17 cellular contexts compared by ENCODE assay signal in the genomic region with DNA sequence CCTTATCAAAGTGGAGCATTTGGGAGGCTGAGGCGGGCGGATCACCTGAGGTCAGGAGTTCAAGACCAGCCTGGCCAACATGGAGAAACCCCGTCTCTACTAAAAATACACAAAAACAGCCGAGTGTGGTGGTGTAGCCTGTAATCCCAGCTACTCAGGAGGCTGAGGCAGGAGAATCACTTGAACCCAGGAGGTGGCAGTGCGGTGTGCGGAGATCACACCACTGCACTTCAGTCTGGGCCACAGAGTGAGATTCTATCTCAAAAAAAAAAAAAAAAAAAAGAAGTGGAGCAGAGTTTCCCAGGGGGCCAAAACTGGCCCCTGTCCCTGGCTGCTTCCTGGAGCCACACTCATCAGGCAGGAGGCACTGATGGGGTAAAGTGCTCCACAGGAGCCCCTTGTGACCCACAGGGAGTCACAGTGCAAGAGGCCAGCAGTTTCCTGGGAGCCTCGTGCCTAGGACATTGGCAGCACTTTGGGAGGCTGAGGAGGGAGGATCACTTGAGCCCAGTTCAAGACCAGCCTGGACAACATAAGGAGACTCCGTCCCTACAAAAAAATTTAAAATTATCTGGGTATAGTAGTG. TPM values are rescaled to one million over a fixed set of nuclear protein-coding genes. Genes with fewer than 3 reads are reported as not detected.
A peak's percentile ranks its signal among the peaks of the same experiment; 100 is the strongest.
DNase-seq lines count a peak whose midpoint lies in the region; ATAC-seq, FAIRE-seq and TF ChIP-seq lines count a peak whose summit lies in the region.
"Had no signal": no experiment of that assay in that cellular context is flagged by ENCODE, and none has a peak within 500 bp of the region (broad histone marks: within the 10 kb centered on the region; RNA-seq: fewer than 3 reads in every experiment).

No MANE protein-coding gene starts in this region.

- FAIRE-seq in HepG2 (lab: Jason Lieb, UNC) (no peak), H54 (lab: Jason Lieb, UNC) (no peak)
- FAIRE-seq: D721Med, G401.6, GM12891, H1 had no signal

- WGBS in HepG2 (ENCODE audit: low lambda C conversion rate), result 32% methylated on average over 6 of the region's 8 CpGs
- WGBS in right lobe of liver (ENCODE audit: insufficient coverage, low coverage, low lambda C conversion rate, missing lambda C conversion rate), result 100% methylated on average over 3 of the region's 8 CpGs
- 84 to 93% methylated on average over 8 of the region's 8 CpGs for WGBS in esophagus squamous epithelium, 2 donors

- POLR2A ChIA-PET in HepG2 (lab: Yijun Ruan, JAX), result interaction anchor here (1.0 to 1.2 kb wide), 2 partner anchors 15 to 17 kb away, joined by 3 to 4 read pairs; no protein-coding TSS in a partner anchor

- no peak overlapping the region for H3K9ac ChIP-seq in HepG2 (ENCODE audit: insufficient read depth, low read depth, low read length)

- H3K4me3 ChIP-seq in HepG2 (replicated peaks in 1 of 3; ENCODE audit: insufficient read depth in 1 of 3, low read depth in 2 of 3, low read length in 3 of 3), result no peak overlapping the region
- H3K4me3 ChIP-seq in right lobe of liver, result no peak overlapping the region
- no peak overlapping the region for H3K4me3 ChIP-seq in RWPE2 (ENCODE audit: severe bottlenecking)
- H3K4me3 ChIP-seq in esophagus squamous epithelium, result no peak overlapping the region

- no peaks in the 10 kb centered on the region for H3K79me2 ChIP-seq in HepG2 (ENCODE audit: insufficient read depth, low read length)

- TF ChIP-seq CTCF in HepG2 (CRISPR knock-in tag; IDR thresholded peaks at IDR 0.05) (no peak), right lobe of liver (IDR thresholded peaks at IDR 0.05) (no peak), RWPE2 (IDR thresholded peaks at IDR 0.05; ENCODE audit: poor library complexity, severe bottlenecking) (no peak), esophagus squamous epithelium (IDR thresholded peaks at IDR 0.05) (no peak)

- H4K20me1 ChIP-seq in HepG2 (ENCODE audit: insufficient read depth, low read length), result no peaks in the 10 kb centered on the region

- H3K27me3 ChIP-seq in HepG2 (ENCODE audit: control insufficient read depth in 1 of 2, insufficient read depth in 2 of 2, low read length in 2 of 2) (peaks cover 9 to 35% of the 10 kb centered on the region in 2 experiments; a peak in 4 of 5 replicates), right lobe of liver (no peaks in the 10 kb centered on the region), RWPE2 (ENCODE audit: insufficient read depth, poor library complexity, severe bottlenecking) (no peaks in the 10 kb centered on the region), esophagus squamous epithelium (peaks cover 0 to 28% (median 3%) of the 10 kb centered on the region in 4 donors)

- ATAC-seq in HepG2, result no peak
- no peak for ATAC-seq in right lobe of liver
- no peak for ATAC-seq in RWPE2 (ENCODE audit: low read depth)
- ATAC-seq in HG03196 (IDR thresholded peaks at IDR 0.05; ENCODE audit: unreplicated experiment), result no peak
- ATAC-seq: CD8-positive, alpha-beta T cell had no signal

- H3K4me1 ChIP-seq in HepG2 (ENCODE audit: insufficient read depth, low read length) (peaks cover 60% of the 10 kb centered on the region), right lobe of liver (no peaks in the 10 kb centered on the region), RWPE2 (ENCODE audit: insufficient read depth, poor library complexity, severe bottlenecking) (peaks cover 13% of the 10 kb centered on the region), esophagus squamous epithelium (peaks cover 0 to 50% (median 0%) of the 10 kb centered on the region in 3 donors)

- no TSS peak for BruUV-seq in HepG2 (replicated peaks; lab: Mats Ljungman, UMichigan)

- H3K9me3 ChIP-seq in HepG2 (ENCODE audit: low read length), result no peaks in the 10 kb centered on the region
- H3K9me3 ChIP-seq in right lobe of liver, result no peaks in the 10 kb centered on the region
- H3K9me3 ChIP-seq in RWPE2 (ENCODE audit: severe bottlenecking), result no peaks in the 10 kb centered on the region
- no peaks in the 10 kb centered on the region for H3K9me3 ChIP-seq in esophagus squamous epithelium

- CTCF ChIA-PET in HepG2 (lab: Yijun Ruan, JAX; ENCODE audit: low intra/inter-chr PET ratio, low total read pairs), result no interaction called here

- intact Hi-C loops in HepG2 (cut with micrococcal nuclease; ENCODE audit: unreplicated experiment), result no loop called here
- intact Hi-C loops in right lobe of liver (cut with DNase I), result no loop called here
- intact Hi-C loops in esophagus squamous epithelium (cut with DNase I), result no loop called here

- H3K4me2 ChIP-seq in HepG2 (ENCODE audit: low read depth, low read length), result peak overlapping the region; percentile 2; the same call in 1 of the 2 replicates

- in situ Hi-C loops in HepG2 (cut with HindIII; ENCODE audit: extremely low pct_ligation_motif_present, low pct_unique_long_range_greater_than_20kb), result no loop called here

- no peak overlapping the region for H3K27ac ChIP-seq in HepG2 (ENCODE audit: extremely low read length, insufficient read depth, low read length)
- no peak overlapping the region for H3K27ac ChIP-seq in right lobe of liver
- peak overlapping the region; percentile 53 for H3K27ac ChIP-seq in RWPE2 (ENCODE audit: poor library complexity, severe bottlenecking)
- H3K27ac ChIP-seq in esophagus squamous epithelium, result peak overlapping the region in 3 of 4 donors; percentile 44 to 71 (median 49)

- no peak overlapping the region for H2AFZ ChIP-seq in HepG2 (ENCODE audit: low read length)

- no peaks in the 10 kb centered on the region for H3K36me3 ChIP-seq in HepG2 (replicated peaks in 1 of 2; ENCODE audit: control insufficient read depth in 1 of 2, insufficient read depth in 2 of 2, low read length in 2 of 2)
- no peaks in the 10 kb centered on the region for H3K36me3 ChIP-seq in right lobe of liver
- no peaks in the 10 kb centered on the region for H3K36me3 ChIP-seq in RWPE2 (ENCODE audit: low read depth)
- no peaks in the 10 kb centered on the region for H3K36me3 ChIP-seq in esophagus squamous epithelium

- TF ChIP-seq EP300 in HepG2 (IDR thresholded peaks at IDR 0.05; ENCODE audit: low read depth in 2 of 2, low read length in 2 of 2), result no peak
- TF ChIP-seq EP300 in HepG2 (CRISPR knock-in tag; IDR thresholded peaks at IDR 0.05; ENCODE audit: borderline replicate concordance), result no peak

- TF ChIP-seq POLR2A in HepG2 (IDR thresholded peaks at IDR 0.05; ENCODE audit: insufficient read depth in 1 of 2, low read depth in 2 of 2, low read length in 2 of 2), result no peak
- TF ChIP-seq POLR2A in right lobe of liver (IDR thresholded peaks at IDR 0.05), result no peak
- no peak for TF ChIP-seq POLR2A in esophagus squamous epithelium (IDR thresholded peaks at IDR 0.05)
- TF ChIP-seq POLR2A in H54 (IDR thresholded peaks at IDR 0.05; ENCODE audit: low read depth, low read length), result no peak

- DNase-seq in HepG2 (ENCODE audit: low spot score) (no peak), right lobe of liver (no peak), RWPE2 (ENCODE audit: low spot score) (no peak), esophagus squamous epithelium (lab: John Stamatoyannopoulos, UW) (no peak), anterior cingulate cortex (lab: John Stamatoyannopoulos, UW) (no peak), H54 (ENCODE audit: insufficient read length, low spot score) (no peak)
- DNase-seq in activated effector memory CD4-positive, alpha-beta T cell treated with anti-CD3 and anti-CD28 coated beads, Interleukin-2, amount 50 U/mL, for 16 hours, result no peak
- DNase-seq: 8988T; CD8-positive, alpha-beta T cell; COR-L47; DMS153; HCEC 1CT had no signal

- no peak for TF ChIP-seq RAD21 in HepG2 (CRISPR knock-in tag; IDR thresholded peaks at IDR 0.05)

RNA-seq across cellular contexts. Expression of gene RTN4RL1, which starts 44.4 kb away (rescaled TPM):
- total RNA-seq in HepG2 (2016; rRNA removed; fragmentation: Illumina TruSeq; extraction: Trizol), result not detected in 2 replicates
- not detected in 2 replicates for total RNA-seq in HepG2 (2016; cell fraction: cytosol; rRNA removed; fragmentation: Illumina TruSeq; extraction: Trizol; ENCODE audit: low read depth)
- total RNA-seq in HepG2 (2016; cell fraction: insoluble cytoplasmic fraction; rRNA removed; fragmentation: Illumina TruSeq; extraction: Trizol), result not detected in 2 replicates
- not detected in 2 replicates for total RNA-seq in HepG2 (2016; cell fraction: membrane; rRNA removed; fragmentation: Illumina TruSeq; extraction: Trizol)
- total RNA-seq in HepG2 (2016; cell fraction: nucleus; rRNA removed; fragmentation: Illumina TruSeq; extraction: Trizol), result not detected in 2 replicates
- 0.01 TPM in 1 of 2 replicates, not detected in the other for polyA plus RNA-seq in HepG2 (2011; rRNA removed)
- not detected in 2 replicates for polyA plus RNA-seq in HepG2 (2011; cell fraction: cytosol; rRNA removed)
- not detected in 2 replicates for polyA plus RNA-seq in HepG2 (2011; cell fraction: nucleus; rRNA removed)
- polyA plus RNA-seq in HepG2 (2012), result not detected in 2 replicates
- not detected in 2 replicates for polyA plus RNA-seq in HepG2 (2016; cell fraction: cytosol; fragmentation: Illumina TruSeq; extraction: Trizol; ENCODE audit: low read depth)
- polyA plus RNA-seq in HepG2 (2016; cell fraction: insoluble cytoplasmic fraction; fragmentation: Illumina TruSeq; extraction: Trizol; ENCODE audit: low read depth), result not detected in 2 replicates
- polyA plus RNA-seq in HepG2 (2016; cell fraction: membrane; fragmentation: Illumina TruSeq; extraction: Trizol; ENCODE audit: low read depth), result 0.05 TPM in 1 of 2 replicates, not detected in the other
- polyA plus RNA-seq in HepG2 (2016; cell fraction: nucleus; fragmentation: Illumina TruSeq; extraction: Trizol; ENCODE audit: insufficient read depth, low read depth), result not detected in 2 replicates
- 0.08 TPM in 1 of 2 replicates, not detected in the other for polyA minus RNA-seq in HepG2 (2011; rRNA and poly(A)+ RNA removed; ENCODE audit: low replicate concordance)
- not detected in 2 replicates for polyA minus RNA-seq in HepG2 (2011; cell fraction: cytosol; rRNA and poly(A)+ RNA removed)
- polyA minus RNA-seq in HepG2 (2011; cell fraction: nucleus; rRNA and poly(A)+ RNA removed), result not detected in 2 replicates
- 1 to 10 TPM in 5 of 6 experiments, under 1 TPM in 1; 0.54 to 2.6 (median 1.4) TPM for total RNA-seq in right lobe of liver
- total RNA-seq in esophagus squamous epithelium, result 1 to 10 TPM; 1.1 to 4.0 (median 2.0) TPM
- total RNA-seq: CD8-positive, alpha-beta T cell; H1 had no signal

RNA-seq across cellular contexts. Expression of gene DPH1, which starts 49.2 kb away (rescaled TPM):
- total RNA-seq in HepG2 (2016; rRNA removed; fragmentation: Illumina TruSeq; extraction: Trizol) (14.5 and 25.3 TPM in 2 replicates), right lobe of liver (10 to 100 TPM; 20.0 to 41.1 (median 25.4) TPM), esophagus squamous epithelium (10 to 100 TPM; 14.9 to 55.7 (median 22.7) TPM)
- 12.1 and 14.2 TPM in 2 replicates for total RNA-seq in HepG2 (2016; cell fraction: cytosol; rRNA removed; fragmentation: Illumina TruSeq; extraction: Trizol; ENCODE audit: low read depth)
- total RNA-seq in HepG2 (2016; cell fraction: insoluble cytoplasmic fraction; rRNA removed; fragmentation: Illumina TruSeq; extraction: Trizol), result 12.8 and 22.5 TPM in 2 replicates
- total RNA-seq in HepG2 (2016; cell fraction: membrane; rRNA removed; fragmentation: Illumina TruSeq; extraction: Trizol), result 10.3 and 14.0 TPM in 2 replicates
- 16.5 and 22.6 TPM in 2 replicates for total RNA-seq in HepG2 (2016; cell fraction: nucleus; rRNA removed; fragmentation: Illumina TruSeq; extraction: Trizol)
- 42.8 and 49.5 TPM in 2 replicates for polyA plus RNA-seq in HepG2 (2011; rRNA removed)
- 18.9 and 24.7 TPM in 2 replicates for polyA plus RNA-seq in HepG2 (2011; cell fraction: cytosol; rRNA removed)
- polyA plus RNA-seq in HepG2 (2011; cell fraction: nucleus; rRNA removed), result 184 and 197 TPM in 2 replicates
- 22.1 and 23.1 TPM in 2 replicates for polyA plus RNA-seq in HepG2 (2012)
- 2.9 and 3.9 TPM in 2 replicates for polyA plus RNA-seq in HepG2 (2016; cell fraction: cytosol; fragmentation: Illumina TruSeq; extraction: Trizol; ENCODE audit: low read depth)
- polyA plus RNA-seq in HepG2 (2016; cell fraction: insoluble cytoplasmic fraction; fragmentation: Illumina TruSeq; extraction: Trizol; ENCODE audit: low read depth), result 12.2 and 15.0 TPM in 2 replicates
- 3.9 and 4.7 TPM in 2 replicates for polyA plus RNA-seq in HepG2 (2016; cell fraction: membrane; fragmentation: Illumina TruSeq; extraction: Trizol; ENCODE audit: low read depth)
- polyA plus RNA-seq in HepG2 (2016; cell fraction: nucleus; fragmentation: Illumina TruSeq; extraction: Trizol; ENCODE audit: insufficient read depth, low read depth), result 54.3 and 66.6 TPM in 2 replicates
- polyA minus RNA-seq in HepG2 (2011; rRNA and poly(A)+ RNA removed; ENCODE audit: low replicate concordance), result 82.1 and 106 TPM in 2 replicates
- polyA minus RNA-seq in HepG2 (2011; cell fraction: cytosol; rRNA and poly(A)+ RNA removed), result 15.1 and 19.0 TPM in 2 replicates
- 33.1 and 46.4 TPM in 2 replicates for polyA minus RNA-seq in HepG2 (2011; cell fraction: nucleus; rRNA and poly(A)+ RNA removed)

Comparison
In these comparisons a context has a peak if more than half of its experiments do, and no peak if none do; other contexts are left out.
1. H3K27ac ChIP-seq: peak in RWPE2 (single experiment) and esophagus squamous epithelium (3 of 4); none in HepG2 (single experiment) and right lobe of liver (0 of 3).